1 cellular context compared by ENCODE assay signal in genomic region chrX:70421618-70422017, GRCh38.
TF ChIP-seq lines count a peak whose summit lies in the region.

No MANE protein-coding gene starts in this region.

TF ChIP-seq in GM23338, 12 proteins besides CTCF, POLR2A, EP300 and RAD21 (continued from another document):
- TF ChIP-seq, protein P1, sequence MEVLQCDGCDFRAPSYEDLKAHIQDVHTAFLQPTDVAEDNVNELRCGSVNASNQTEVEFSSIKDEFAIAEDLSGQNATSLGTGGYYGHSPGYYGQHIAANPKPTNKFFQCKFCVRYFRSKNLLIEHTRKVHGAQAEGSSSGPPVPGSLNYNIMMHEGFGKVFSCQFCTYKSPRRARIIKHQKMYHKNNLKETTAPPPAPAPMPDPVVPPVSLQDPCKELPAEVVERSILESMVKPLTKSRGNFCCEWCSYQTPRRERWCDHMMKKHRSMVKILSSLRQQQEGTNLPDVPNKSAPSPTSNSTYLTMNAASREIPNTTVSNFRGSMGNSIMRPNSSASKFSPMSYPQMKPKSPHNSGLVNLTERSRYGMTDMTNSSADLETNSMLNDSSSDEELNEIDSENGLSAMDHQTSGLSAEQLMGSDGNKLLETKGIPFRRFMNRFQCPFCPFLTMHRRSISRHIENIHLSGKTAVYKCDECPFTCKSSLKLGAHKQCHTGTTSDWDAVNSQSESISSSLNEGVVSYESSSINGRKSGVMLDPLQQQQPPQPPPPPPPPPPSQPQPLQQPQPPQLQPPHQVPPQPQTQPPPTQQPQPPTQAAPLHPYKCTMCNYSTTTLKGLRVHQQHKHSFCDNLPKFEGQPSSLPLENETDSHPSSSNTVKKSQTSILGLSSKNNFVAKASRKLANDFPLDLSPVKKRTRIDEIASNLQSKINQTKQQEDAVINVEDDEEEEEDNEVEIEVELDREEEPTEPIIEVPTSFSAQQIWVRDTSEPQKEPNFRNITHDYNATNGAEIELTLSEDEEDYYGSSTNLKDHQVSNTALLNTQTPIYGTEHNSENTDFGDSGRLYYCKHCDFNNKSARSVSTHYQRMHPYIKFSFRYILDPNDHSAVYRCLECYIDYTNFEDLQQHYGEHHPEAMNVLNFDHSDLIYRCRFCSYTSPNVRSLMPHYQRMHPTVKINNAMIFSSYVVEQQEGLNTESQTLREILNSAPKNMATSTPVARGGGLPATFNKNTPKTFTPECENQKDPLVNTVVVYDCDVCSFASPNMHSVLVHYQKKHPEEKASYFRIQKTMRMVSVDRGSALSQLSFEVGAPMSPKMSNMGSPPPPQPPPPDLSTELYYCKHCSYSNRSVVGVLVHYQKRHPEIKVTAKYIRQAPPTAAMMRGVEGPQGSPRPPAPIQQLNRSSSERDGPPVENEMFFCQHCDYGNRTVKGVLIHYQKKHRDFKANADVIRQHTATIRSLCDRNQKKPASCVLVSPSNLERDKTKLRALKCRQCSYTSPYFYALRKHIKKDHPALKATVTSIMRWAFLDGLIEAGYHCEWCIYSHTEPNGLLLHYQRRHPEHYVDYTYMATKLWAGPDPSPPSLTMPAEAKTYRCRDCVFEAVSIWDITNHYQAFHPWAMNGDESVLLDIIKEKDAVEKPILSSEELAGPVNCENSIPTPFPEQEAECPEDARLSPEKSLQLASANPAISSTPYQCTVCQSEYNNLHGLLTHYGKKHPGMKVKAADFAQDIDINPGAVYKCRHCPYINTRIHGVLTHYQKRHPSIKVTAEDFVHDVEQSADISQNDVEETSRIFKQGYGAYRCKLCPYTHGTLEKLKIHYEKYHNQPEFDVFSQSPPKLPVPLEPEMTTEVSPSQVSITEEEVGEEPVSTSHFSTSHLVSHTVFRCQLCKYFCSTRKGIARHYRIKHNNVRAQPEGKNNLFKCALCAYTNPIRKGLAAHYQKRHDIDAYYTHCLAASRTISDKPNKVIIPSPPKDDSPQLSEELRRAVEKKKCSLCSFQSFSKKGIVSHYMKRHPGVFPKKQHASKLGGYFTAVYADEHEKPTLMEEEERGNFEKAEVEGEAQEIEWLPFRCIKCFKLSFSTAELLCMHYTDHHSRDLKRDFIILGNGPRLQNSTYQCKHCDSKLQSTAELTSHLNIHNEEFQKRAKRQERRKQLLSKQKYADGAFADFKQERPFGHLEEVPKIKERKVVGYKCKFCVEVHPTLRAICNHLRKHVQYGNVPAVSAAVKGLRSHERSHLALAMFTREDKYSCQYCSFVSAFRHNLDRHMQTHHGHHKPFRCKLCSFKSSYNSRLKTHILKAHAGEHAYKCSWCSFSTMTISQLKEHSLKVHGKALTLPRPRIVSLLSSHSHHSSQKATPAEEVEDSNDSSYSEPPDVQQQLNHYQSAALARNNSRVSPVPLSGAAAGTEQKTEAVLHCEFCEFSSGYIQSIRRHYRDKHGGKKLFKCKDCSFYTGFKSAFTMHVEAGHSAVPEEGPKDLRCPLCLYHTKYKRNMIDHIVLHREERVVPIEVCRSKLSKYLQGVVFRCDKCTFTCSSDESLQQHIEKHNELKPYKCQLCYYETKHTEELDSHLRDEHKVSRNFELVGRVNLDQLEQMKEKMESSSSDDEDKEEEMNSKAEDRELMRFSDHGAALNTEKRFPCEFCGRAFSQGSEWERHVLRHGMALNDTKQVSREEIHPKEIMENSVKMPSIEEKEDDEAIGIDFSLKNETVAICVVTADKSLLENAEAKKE (CRISPR knock-in tag; IDR thresholded peaks at IDR 0.05), result peak; percentile 37
